Comparison of ENCODE assay signal across 18 cellular contexts in genomic region chr1:52691856-52692255, GRCh38. TPM values are rescaled to one million over a fixed set of nuclear protein-coding genes. Genes with fewer than 3 reads are reported as not detected.
A peak's percentile ranks its signal among the peaks of the same experiment; 100 is the strongest.
DNase-seq lines count a peak whose midpoint lies in the region; ATAC-seq and TF ChIP-seq lines count a peak whose summit lies in the region.
"Had no signal": no experiment of that assay in that cellular context is flagged by ENCODE, and none has a peak within 500 bp of the region (broad histone marks: within the 10 kb centered on the region; RNA-seq: fewer than 3 reads in every experiment).

No MANE protein-coding gene starts in this region.

- peak overlapping the region; percentile 3 for H3K27ac Mint-ChIP-seq in activated T-helper 17 cell treated with anti-CD3 and anti-CD28 coated beads, Interleukin-2, amount 50 U/mL, for 72 hours

- no TSS peak for BruUV-seq in mammary epithelial cell (replicated peaks; lab: Mats Ljungman, UMichigan)

- H3K79me1 ChIP-seq in mesenchymal stem cell (replicated peaks; ENCODE audit: low read length, poor library complexity, severe bottlenecking): peaks cover 23% of the 10 kb centered on the region

- H3K36me3 Mint-ChIP-seq in activated T-helper 17 cell treated with anti-CD3 and anti-CD28 coated beads, Interleukin-2, amount 50 U/mL, for 72 hours (ENCODE audit: low read depth): peaks cover 59% of the 10 kb centered on the region

- peaks cover 9% of the 10 kb centered on the region for H3K4me1 Mint-ChIP-seq in activated T-helper 17 cell treated with anti-CD3 and anti-CD28 coated beads, Interleukin-2, amount 50 U/mL, for 72 hours

- H3K27me3 ChIP-seq in mammary epithelial cell (ENCODE audit: insufficient read depth, low read length): no peaks in the 10 kb centered on the region
- H3K27me3 ChIP-seq in breast epithelium: no peaks in the 10 kb centered on the region
- no peaks in the 10 kb centered on the region for H3K27me3 ChIP-seq in mesenchymal stem cell (ENCODE audit: control insufficient read depth in 1 of 2, insufficient read depth in 1 of 2, low read length in 2 of 2)
- H3K27me3 ChIP-seq in thyroid gland: no peaks in the 10 kb centered on the region
- no peaks in the 10 kb centered on the region for H3K27me3 ChIP-seq in H7 (ENCODE audit: control insufficient read depth, insufficient read depth, low read length)

- H3K4me2 ChIP-seq in mammary epithelial cell (ENCODE audit: insufficient read depth, low read depth, low read length) (no peak overlapping the region), mesenchymal stem cell (ENCODE audit: low read length, poor library complexity, severe bottlenecking) (no peak overlapping the region)

- H2AK5ac ChIP-seq in mesenchymal stem cell (ENCODE audit: low read length, severe bottlenecking): no peak overlapping the region

- no peak overlapping the region for H3K4me3 ChIP-seq in mammary epithelial cell (replicated peaks in 1 of 3; ENCODE audit: insufficient read depth in 1 of 3, low read depth in 2 of 3, low read length in 3 of 3)
- no peak overlapping the region for H3K4me3 ChIP-seq in breast epithelium
- H3K4me3 ChIP-seq in mesenchymal stem cell (ENCODE audit: insufficient read depth in 1 of 2, low read depth in 1 of 2, low read length in 2 of 2): no peak overlapping the region
- no peak overlapping the region for H3K4me3 ChIP-seq in thyroid gland (replicated peaks in 1 of 3)
- no peak overlapping the region for H3K4me3 ChIP-seq in H7 (ENCODE audit: insufficient read depth, low read depth, low read length)
- H3K4me3 ChIP-seq: HAP-1 had no signal

- H3K4me3 Mint-ChIP-seq in activated T-helper 17 cell treated with anti-CD3 and anti-CD28 coated beads, Interleukin-2, amount 50 U/mL, for 72 hours: no peak overlapping the region

- no peak for TF ChIP-seq CTCF in mammary epithelial cell (conservative IDR thresholded peaks at IDR 0.05 in 1 of 2, IDR thresholded peaks at IDR 0.05 in 1 of 2; ENCODE audit: extremely low read depth in 1 of 2, insufficient read depth in 1 of 2, low read depth in 1 of 2, low read length in 2 of 2)
- TF ChIP-seq CTCF in breast epithelium (IDR thresholded peaks at IDR 0.05): no peak
- no peak for TF ChIP-seq CTCF in thyroid gland (IDR thresholded peaks at IDR 0.05)

- H2BK5ac ChIP-seq in mesenchymal stem cell (ENCODE audit: low read depth, low read length, poor library complexity, severe bottlenecking): no peak overlapping the region

- H4K91ac ChIP-seq in mesenchymal stem cell (ENCODE audit: low read length): no peak overlapping the region

- CTCF ChIA-PET in mammary epithelial cell (lab: Charles Lee; ENCODE audit: low non-redundant PET): no interaction called here

- no peak overlapping the region for H4K8ac ChIP-seq in mesenchymal stem cell (ENCODE audit: low read length)

- H3K9me3 Mint-ChIP-seq in activated T-helper 17 cell treated with anti-CD3 and anti-CD28 coated beads, Interleukin-2, amount 50 U/mL, for 72 hours: no peaks in the 10 kb centered on the region

- H3K9me3 ChIP-seq in mammary epithelial cell (replicated peaks; ENCODE audit: insufficient read depth, low read length) (no peaks in the 10 kb centered on the region), breast epithelium (no peaks in the 10 kb centered on the region), mesenchymal stem cell (ENCODE audit: control insufficient read depth, low read length) (no peaks in the 10 kb centered on the region), thyroid gland (no peaks in the 10 kb centered on the region)
- H3K9me3 ChIP-seq: HAP-1 had no signal

- H3K27ac ChIP-seq in mammary epithelial cell (ENCODE audit: insufficient read depth, low read depth, low read length) (no peak overlapping the region), breast epithelium (no peak overlapping the region), mesenchymal stem cell (ENCODE audit: low read length, poor library complexity, severe bottlenecking) (no peak overlapping the region), thyroid gland (no peak overlapping the region)
- H3K27ac ChIP-seq: C4-2B had no signal

- H3K4me1 ChIP-seq in mammary epithelial cell (ENCODE audit: insufficient read depth, low read length): no peaks in the 10 kb centered on the region
- H3K4me1 ChIP-seq in breast epithelium: no peaks in the 10 kb centered on the region
- no peaks in the 10 kb centered on the region for H3K4me1 ChIP-seq in mesenchymal stem cell (ENCODE audit: control insufficient read depth, insufficient read depth, low read depth, low read length)
- H3K4me1 ChIP-seq in thyroid gland: no peaks in the 10 kb centered on the region
- H3K4me1 ChIP-seq: HAP-1 had no signal

- H2AFZ ChIP-seq in mammary epithelial cell (ENCODE audit: low read depth, low read length): no peak overlapping the region
- H2AFZ ChIP-seq in mesenchymal stem cell (ENCODE audit: low read depth, low read length): no peak overlapping the region

- no peaks in the 10 kb centered on the region for H4K20me1 ChIP-seq in mammary epithelial cell (ENCODE audit: insufficient read depth, low read length)

- no peak for ATAC-seq in activated T-helper 17 cell treated with anti-CD3 and anti-CD28 coated beads, Interleukin-2, amount 50 U/mL, for 72 hours (replicated peaks)

- dilution Hi-C loops in mammary epithelial cell (cut with HindIII; ENCODE audit: low sequenced_read_pairs): no loop called here

- in situ Hi-C loops in mammary epithelial cell (cut with MboI; ENCODE audit: low sequenced_read_pairs in 2 of 2): loop anchor here in 1 of 2 donors (25.0 kb wide), 1 partner anchor 280 kb away; the partner anchor contains the start of genes ORC1 and PRPF38A

- no peak overlapping the region for H3K23ac ChIP-seq in mesenchymal stem cell (ENCODE audit: low read length in 2 of 2)

- H3K14ac ChIP-seq in mesenchymal stem cell (ENCODE audit: low read length in 2 of 2): no peak overlapping the region

- no peak overlapping the region for H2BK120ac ChIP-seq in mesenchymal stem cell (ENCODE audit: low read depth, low read length)

- no peak overlapping the region for H2BK12ac ChIP-seq in mesenchymal stem cell (ENCODE audit: low read length in 2 of 2)

- intact Hi-C loops in mammary epithelial cell (cut with micrococcal nuclease) (no loop called here), breast epithelium (cut with DNase I; ENCODE audit: low total_unique reads) (no loop called here), thyroid gland (cut with DNase I) (no loop called here)

- no peak overlapping the region for H3K18ac ChIP-seq in mesenchymal stem cell (ENCODE audit: low read depth in 1 of 2, low read length in 2 of 2)

- 95% methylated on average over 3 of the region's 3 CpGs for WGBS in mammary epithelial cell (ENCODE audit: low coverage, missing lambda C conversion rate)
- 90% methylated on average over 3 of the region's 3 CpGs for WGBS in mesenchymal stem cell
- 88 to 92% methylated on average over 3 of the region's 3 CpGs for WGBS in thyroid gland, 2 donors

- peak; percentile 26 for DNase-seq in mammary epithelial cell
- DNase-seq in breast epithelium (ENCODE audit: low spot score in 2 of 2): no peak
- DNase-seq in mesenchymal stem cell: peak; percentile 53
- DNase-seq in thyroid gland: no peak
- DNase-seq in H7: no peak
- no peak for DNase-seq in NCI-H82 (lab: John Stamatoyannopoulos, UW)
- DNase-seq: GF-D8, NCI-H1417, NCI-H1694 treated with DMSO at 0.1 percent for 48 hours, NCI-H2081 treated with DMSO at 0.1 percent for 48 hours, NCI-H2171 treated with DMSO at 0.1 percent for 48 hours, NCI-H524 treated with DMSO at 0.1 percent for 48 hours, OCI-M1, Right ventricle myocardium superior had no signal

- H3K9ac ChIP-seq in mammary epithelial cell (ENCODE audit: insufficient read depth, low read length) (no peak overlapping the region), mesenchymal stem cell (ENCODE audit: low read length) (no peak overlapping the region)

- no peak for TF ChIP-seq POLR2A in breast epithelium (IDR thresholded peaks at IDR 0.05)
- TF ChIP-seq POLR2A in thyroid gland (IDR thresholded peaks at IDR 0.05): no peak

- H3K36me3 ChIP-seq in mammary epithelial cell (ENCODE audit: insufficient read depth, low read length) (peaks cover 21% of the 10 kb centered on the region), breast epithelium (no peaks in the 10 kb centered on the region), mesenchymal stem cell (ENCODE audit: control insufficient read depth in 1 of 2, insufficient read depth in 2 of 2, low read depth in 1 of 2, low read length in 2 of 2) (peaks cover 30 to 52% of the 10 kb centered on the region in 2 experiments), thyroid gland (peaks cover 18 to 29% of the 10 kb centered on the region in 2 donors), H7 (replicated peaks; ENCODE audit: control insufficient read depth, insufficient read depth, low read length) (peaks cover 15% of the 10 kb centered on the region)

- peaks cover 54% of the 10 kb centered on the region for H3K79me2 ChIP-seq in mammary epithelial cell (ENCODE audit: insufficient read depth, low read length)

- no peaks in the 10 kb centered on the region for H3K27me3 Mint-ChIP-seq in activated T-helper 17 cell treated with anti-CD3 and anti-CD28 coated beads, Interleukin-2, amount 50 U/mL, for 72 hours

- H3K4ac ChIP-seq in mesenchymal stem cell (ENCODE audit: low read depth in 1 of 2, low read length in 2 of 2): no peak overlapping the region

- H2BK15ac ChIP-seq in mesenchymal stem cell (ENCODE audit: low read depth, poor library complexity, severe bottlenecking): no peak overlapping the region

RNA-seq across cellular contexts. Expression of gene COA7, which starts 6.3 kb away (rescaled TPM):
- 10 to 100 TPM; 13.8 to 33.0 TPM for total RNA-seq in mammary epithelial cell
- 21.6 TPM for polyA plus RNA-seq in mammary epithelial cell
- 32.1 TPM for polyA minus RNA-seq in mammary epithelial cell
- 10 to 100 TPM in 1 of 3 donors, 1 to 10 TPM in 2; 7.4 to 12.8 (median 9.8) TPM for total RNA-seq in breast epithelium
- total RNA-seq in activated T-helper 17 cell treated with anti-CD3 and anti-CD28 coated beads, Interleukin-2, amount 50 U/mL, for 72 hours: 10 to 100 TPM; 13.7 to 32.8 TPM
- 9.7 TPM for polyA plus RNA-seq in mesenchymal stem cell (2013, experiment 1 of 2)
- polyA plus RNA-seq in mesenchymal stem cell (2013, experiment 2 of 2): 9.6 TPM
- 10 to 100 TPM; 10.6 to 14.7 (median 11.5) TPM for total RNA-seq in thyroid gland
- 23.3 and 30.0 TPM in 2 replicates for total RNA-seq in H7 (2014; rRNA removed; shearing (Covaris generic))

RNA-seq across cellular contexts. Expression of gene ZYG11B, which starts 34.4 kb away (rescaled TPM):
- total RNA-seq in mammary epithelial cell (10 to 100 TPM; 18.8 to 42.0 TPM), breast epithelium (10 to 100 TPM; 38.7 to 47.6 (median 47.4) TPM), thyroid gland (10 to 100 TPM; 64.8 to 88.2 (median 82.2) TPM)
- polyA plus RNA-seq in mammary epithelial cell: 8.9 TPM
- 22.4 TPM for polyA minus RNA-seq in mammary epithelial cell
- 10 to 100 TPM; 10.0 to 12.7 TPM for total RNA-seq in activated T-helper 17 cell treated with anti-CD3 and anti-CD28 coated beads, Interleukin-2, amount 50 U/mL, for 72 hours
- 13.2 TPM for polyA plus RNA-seq in mesenchymal stem cell (2013, experiment 1 of 2)
- polyA plus RNA-seq in mesenchymal stem cell (2013, experiment 2 of 2): 13.1 TPM
- 31.6 and 45.2 TPM in 2 replicates for total RNA-seq in H7 (2014; rRNA removed; shearing (Covaris generic))

RNA-seq across cellular contexts. Expression of gene SHISAL2A, which starts 58.9 kb away (rescaled TPM):
- total RNA-seq in mammary epithelial cell (under 1 TPM; under 0.01 to 0.31 TPM), breast epithelium (under 1 TPM in 1 of 3 donors, not detected in 2; 0.15 TPM), thyroid gland (1 to 10 TPM in 1 of 4 donors, under 1 TPM in 2, not detected in 1; 0.75 to 1.1 (median 0.94) TPM)
- not detected for polyA plus RNA-seq in mammary epithelial cell
- not detected for polyA minus RNA-seq in mammary epithelial cell
- total RNA-seq in activated T-helper 17 cell treated with anti-CD3 and anti-CD28 coated beads, Interleukin-2, amount 50 U/mL, for 72 hours: 1 to 10 TPM; 7.1 to 8.9 TPM
- not detected for polyA plus RNA-seq in mesenchymal stem cell (2013, experiment 1 of 2)
- not detected for polyA plus RNA-seq in mesenchymal stem cell (2013, experiment 2 of 2)
- 0.18 and 1.3 TPM in 2 replicates for total RNA-seq in H7 (2014; rRNA removed; shearing (Covaris generic))
- total RNA-seq: Right ventricle myocardium superior, SK-MEL-5 had no signal

Comparison
In these comparisons a context has a peak if more than half of its experiments do, and no peak if none do; other contexts are left out.
1. DNase-seq: peak in mammary epithelial cell (single experiment) and mesenchymal stem cell (single experiment); none in breast epithelium (0 of 2), thyroid gland (0 of 2), H7 (single experiment) and NCI-H82 (single experiment).